Comparison of ENCODE assay signal across 9 cellular contexts in genomic region chr17:14307560-14308024, GRCh38. TPM values are rescaled to one million over a fixed set of nuclear protein-coding genes. Genes with fewer than 3 reads are reported as not detected.
DNase-seq lines count a peak whose midpoint lies in the region; ATAC-seq lines count a peak whose summit lies in the region.
"Had no signal": no experiment of that assay in that cellular context is flagged by ENCODE, and none has a peak within 500 bp of the region (broad histone marks: within the 10 kb centered on the region; RNA-seq: fewer than 3 reads in every experiment).

No MANE protein-coding gene starts in this region.

- H3K9me3 Mint-ChIP-seq in activated naive CD8-positive, alpha-beta T cell (ENCODE audit: low read depth), result no peaks in the 10 kb centered on the region

- H3K36me3 Mint-ChIP-seq in activated naive CD8-positive, alpha-beta T cell, result peaks cover 5% of the 10 kb centered on the region

- peaks cover 48% of the 10 kb centered on the region for H3K4me1 ChIP-seq in ACC112 (ENCODE audit: control insufficient read depth, insufficient read depth, low read length, unreplicated experiment)
- H3K4me1 ChIP-seq in GM23248 (ENCODE audit: insufficient read depth), result peaks cover 54% of the 10 kb centered on the region

- peak overlapping the region; percentile 98 for H3K4me2 ChIP-seq in GM23248 (ENCODE audit: unreplicated experiment)

- no peak for ATAC-seq in HG03439 (IDR thresholded peaks at IDR 0.05; ENCODE audit: unreplicated experiment)

- H3K9me2 ChIP-seq in GM23248 (ENCODE audit: insufficient read depth), result no peaks in the 10 kb centered on the region

- H4K20me1 ChIP-seq in GM23248 (ENCODE audit: insufficient read depth), result no peaks in the 10 kb centered on the region

- H3K27ac ChIP-seq in ACC112 (ENCODE audit: low read depth, low read length) (peak overlapping the region; percentile 92), GM23248 (peak overlapping the region; percentile 94)

- H2AFZ ChIP-seq in ACC112 (ENCODE audit: low read length, unreplicated experiment) (peak overlapping the region; percentile 85), GM23248 (no peak overlapping the region; the same call in 1 of the 2 replicates)

- no peaks in the 10 kb centered on the region for H3K27me3 Mint-ChIP-seq in activated naive CD8-positive, alpha-beta T cell

- H3K4me1 Mint-ChIP-seq in activated naive CD8-positive, alpha-beta T cell (ENCODE audit: low read depth), result peaks cover 69% of the 10 kb centered on the region

- peak overlapping the region; percentile 76 for H3K4me3 Mint-ChIP-seq in activated naive CD8-positive, alpha-beta T cell

- in situ Hi-C loops in GM23248 (cut with MboI), result loop anchor here (25.0 kb wide), 1 partner anchor 855 kb away; no protein-coding TSS in a partner anchor

- H3K27ac Mint-ChIP-seq in activated naive CD8-positive, alpha-beta T cell, result peak overlapping the region; percentile 51

- WGBS in GM23248 (ENCODE audit: low coverage in 1 of 2, low lambda C conversion rate in 2 of 2, missing lambda C conversion rate in 2 of 2), 2 experiments, result 1% methylated on average over 5 of the region's 5 CpGs

- no peaks in the 10 kb centered on the region for H3K36me3 ChIP-seq in ACC112 (ENCODE audit: insufficient read depth, low read length)
- H3K36me3 ChIP-seq in GM23248 (ENCODE audit: low read depth), result no peaks in the 10 kb centered on the region

- peaks cover 74% of the 10 kb centered on the region for H3F3A ChIP-seq in GM23248 (ENCODE audit: insufficient read depth)

- H3K79me2 ChIP-seq in ACC112 (ENCODE audit: control insufficient read depth, insufficient read depth, low read length, unreplicated experiment) (peaks cover 69% of the 10 kb centered on the region), GM23248 (ENCODE audit: insufficient read depth) (peaks cover 92% of the 10 kb centered on the region)

- DNase-seq in GM23248 (peak; percentile 93), kidney glomerular epithelial cell (lab: John Stamatoyannopoulos, UW) (peak; percentile 44), NCI-H1092 treated with DMSO at 0.1 percent for 48 hours (lab: John Stamatoyannopoulos, UW) (no peak)
- no peak for DNase-seq in activated effector memory CD4-positive, alpha-beta T cell treated with anti-CD3 and anti-CD28 coated beads, Interleukin-2, amount 50 U/mL, for 16 hours
- no peak for DNase-seq in activated CD8-positive, alpha-beta memory T cell treated with anti-CD3 and anti-CD28 coated beads for 24 hours
- DNase-seq: H7 had no signal

- H3K9me3 ChIP-seq in GM23248 (ENCODE audit: low read depth), result no peaks in the 10 kb centered on the region

- peak overlapping the region; percentile 78 for H3K4me3 ChIP-seq in ACC112 (ENCODE audit: low read depth, low read length)
- H3K4me3 ChIP-seq in GM23248, result peak overlapping the region; percentile 91

- H3K9ac ChIP-seq in GM23248, result peak overlapping the region; percentile 75

- H3K27me3 ChIP-seq in ACC112 (ENCODE audit: insufficient read depth, low read length), result no peaks in the 10 kb centered on the region
- H3K27me3 ChIP-seq in GM23248 (replicated peaks; ENCODE audit: insufficient read depth), result no peaks in the 10 kb centered on the region

RNA-seq across cellular contexts. Expression of gene HS3ST3B1, which starts 6.7 kb away (rescaled TPM):
- 41.9 and 45.5 TPM in 2 replicates for total RNA-seq in GM23248 (2014; rRNA removed; shearing (Covaris generic))
- polyA plus RNA-seq in GM23248 (2016; fragmentation: Nextera tagmentation; extraction: Ambion mirVana), result 37.6 and 40.1 TPM in 2 replicates

Comparison
In these comparisons a context has a peak if more than half of its experiments do, and no peak if none do; other contexts are left out.
1. DNase-seq: peak in GM23248 (single experiment) and kidney glomerular epithelial cell (single experiment); none in NCI-H1092 treated with DMSO at 0.1 percent for 48 hours (single experiment), activated effector memory CD4-positive, alpha-beta T cell treated with anti-CD3 and anti-CD28 coated beads, Interleukin-2, amount 50 U/mL, for 16 hours (single experiment) and activated CD8-positive, alpha-beta memory T cell treated with anti-CD3 and anti-CD28 coated beads for 24 hours (single experiment).